In the genomic region with DNA sequence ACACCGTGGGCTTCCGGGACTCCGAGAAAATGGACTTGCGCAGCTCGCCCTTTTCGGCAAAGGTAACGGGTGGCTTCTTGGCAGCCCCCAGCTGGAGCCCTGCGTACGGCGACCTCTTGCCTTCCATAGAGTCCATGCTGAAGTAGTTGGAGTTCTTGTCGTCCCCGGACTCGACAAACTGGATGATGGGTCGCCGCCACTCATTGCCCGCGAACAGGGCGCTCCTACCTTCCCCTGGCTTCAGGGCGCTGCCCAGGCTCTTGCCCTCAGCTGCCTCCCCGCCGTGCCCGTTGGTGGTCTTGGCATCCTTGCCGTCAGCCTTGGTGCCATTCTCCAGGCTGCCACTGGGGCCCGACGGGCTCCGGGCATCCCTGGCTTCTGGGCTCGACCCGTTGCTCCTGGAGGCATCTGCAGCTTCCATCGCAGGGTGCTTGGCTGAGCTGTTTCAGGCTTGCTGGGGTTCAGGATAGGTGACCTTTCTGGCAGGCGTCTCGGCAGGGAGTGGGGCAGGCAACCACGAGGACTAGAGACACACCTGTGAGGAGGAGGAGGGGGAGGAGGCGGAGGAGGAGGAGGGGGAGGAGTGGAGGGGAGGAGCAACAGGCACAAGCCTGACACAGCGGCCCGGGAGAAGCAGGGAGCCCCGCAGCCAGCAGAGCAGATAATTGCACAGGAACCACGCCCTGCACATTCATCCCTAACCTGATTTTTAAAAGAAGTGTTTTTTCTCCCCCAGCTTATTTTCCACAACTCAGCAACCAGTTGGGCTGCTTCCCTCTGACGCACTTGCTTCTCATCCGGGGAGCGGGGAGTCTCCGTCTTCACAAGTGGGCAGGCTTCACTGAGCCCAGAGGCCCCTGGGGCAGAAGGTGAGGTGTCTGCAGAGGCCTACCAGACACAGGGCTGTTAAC, we compare ENCODE assay signal across 13 cellular contexts. TPM values are rescaled to one million over a fixed set of nuclear protein-coding genes. Genes with fewer than 3 reads are reported as not detected.
A peak's percentile ranks its signal among the peaks of the same experiment; 100 is the strongest.
DNase-seq lines count a peak whose midpoint lies in the region; ATAC-seq, FAIRE-seq and TF ChIP-seq lines count a peak whose summit lies in the region.
"Had no signal": no experiment of that assay in that cellular context is flagged by ENCODE, and none has a peak within 500 bp of the region (broad histone marks: within the 10 kb centered on the region; RNA-seq: fewer than 3 reads in every experiment).

A gene with protein sequence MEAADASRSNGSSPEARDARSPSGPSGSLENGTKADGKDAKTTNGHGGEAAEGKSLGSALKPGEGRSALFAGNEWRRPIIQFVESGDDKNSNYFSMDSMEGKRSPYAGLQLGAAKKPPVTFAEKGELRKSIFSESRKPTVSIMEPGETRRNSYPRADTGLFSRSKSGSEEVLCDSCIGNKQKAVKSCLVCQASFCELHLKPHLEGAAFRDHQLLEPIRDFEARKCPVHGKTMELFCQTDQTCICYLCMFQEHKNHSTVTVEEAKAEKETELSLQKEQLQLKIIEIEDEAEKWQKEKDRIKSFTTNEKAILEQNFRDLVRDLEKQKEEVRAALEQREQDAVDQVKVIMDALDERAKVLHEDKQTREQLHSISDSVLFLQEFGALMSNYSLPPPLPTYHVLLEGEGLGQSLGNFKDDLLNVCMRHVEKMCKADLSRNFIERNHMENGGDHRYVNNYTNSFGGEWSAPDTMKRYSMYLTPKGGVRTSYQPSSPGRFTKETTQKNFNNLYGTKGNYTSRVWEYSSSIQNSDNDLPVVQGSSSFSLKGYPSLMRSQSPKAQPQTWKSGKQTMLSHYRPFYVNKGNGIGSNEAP (minus strand): TSS at position 503 of the 911 bp plus-strand sequence. CDS start 82 bp downstream, at position 421.

- in situ Hi-C loops in ACHN (cut with HindIII; ENCODE audit: low pct_ligation_motif_present, low pct_unique_long_range_greater_than_20kb, low sequenced_read_pairs) = no loop called here

- TF ChIP-seq CTCF in epithelial cell of proximal tubule (conservative IDR thresholded peaks at IDR 0.05; ENCODE audit: low read depth, low read length) = peak; percentile 4

- no peak for FAIRE-seq in GM12892 (lab: Jason Lieb, UNC)
- FAIRE-seq: colon had no signal

- no peak for TF ChIP-seq POLR2A in GM12892 (IDR thresholded peaks at IDR 0.05; ENCODE audit: low read depth, low read length)

- no peak within 1 kb of the TSS for H3K4me3 ChIP-seq in epithelial cell of proximal tubule (ENCODE audit: low read depth, low read length)
- H3K4me3 ChIP-seq: SK-N-MC had no signal

- ATAC-seq in HG02938 (IDR thresholded peaks at IDR 0.05; ENCODE audit: unreplicated experiment) (no peak), HG03108 (IDR thresholded peaks at IDR 0.05; ENCODE audit: unreplicated experiment) (no peak), GM21576 (IDR thresholded peaks at IDR 0.05; ENCODE audit: unreplicated experiment) (no peak)

- DNase-seq in GM12892 (ENCODE audit: insufficient read length) (peak; percentile 12), NCI-H2227 treated with DMSO at 0.1 percent for 48 hours (lab: John Stamatoyannopoulos, UW) (peak; percentile 43), epithelial cell of proximal tubule (ENCODE audit: low read depth) (no peak), renal cortical epithelial cell (ENCODE audit: low read depth) (peak; percentile 15), ACHN (no peak)
- DNase-seq: activated T-cell treated with anti-CD3 and anti-CD28 coated beads, Interleukin-2, amount 50 U/mL, for 1 hour; hypothalamus; MV-4-11 had no signal

RNA-seq across cellular contexts. Expression of the gene that starts here (rescaled TPM):
- 0.95 TPM for polyA plus RNA-seq in GM12892 (2012; ENCODE audit: missing spikeins)
- total RNA-seq in epithelial cell of proximal tubule (0.22 TPM in 1 of 2 replicates, not detected in the other), renal cortical epithelial cell (0.69 and 2.4 TPM in 2 replicates)

Comparison
In these comparisons a context has a peak if more than half of its experiments do, and no peak if none do; other contexts are left out.
1. DNase-seq: peak in GM12892 (single experiment), NCI-H2227 treated with DMSO at 0.1 percent for 48 hours (single experiment) and renal cortical epithelial cell (single experiment); none in epithelial cell of proximal tubule (single experiment) and ACHN (single experiment).